Comparison of ENCODE assay signal across 16 cellular contexts in genomic region chr10:88291289-88292184, GRCh38.
"Had no signal": no experiment of that assay in that cellular context is flagged by ENCODE, and none has a peak within 500 bp of the region (broad histone marks: within the 10 kb centered on the region; RNA-seq: fewer than 3 reads in every experiment).

No MANE protein-coding gene starts in this region.

- H3K9me3 Mint-ChIP-seq: activated naive CD8-positive, alpha-beta T cell treated with anti-CD3 and anti-CD28 coated beads, Interleukin-2, amount 50 U/mL, for 24 hours; nephron progenitor cell had no signal

- H3K27ac Mint-ChIP-seq: activated CD8-positive, alpha-beta T cell treated with anti-CD3 and anti-CD28 coated beads, Interleukin-2, amount 10 ng/mL, durations not matched to agents 7 days and 5 days; activated naive CD8-positive, alpha-beta T cell treated with anti-CD3 and anti-CD28 coated beads, Interleukin-2, amount 50 U/mL, for 24 hours; nephron progenitor cell had no signal

- H3K4me3 ChIP-seq: ascending aorta, gastroesophageal sphincter, stomach, thoracic aorta had no signal

- H3K9me3 ChIP-seq: ascending aorta, gastroesophageal sphincter, stomach, thoracic aorta had no signal

- H3K79me2 ChIP-seq: parathyroid adenoma had no signal

- FAIRE-seq: colon had no signal

- H3K36me3 ChIP-seq: ascending aorta, gastroesophageal sphincter, stomach, thoracic aorta had no signal

- H3K27me3 ChIP-seq: ascending aorta, gastroesophageal sphincter, stomach had no signal

- H3K4me1 Mint-ChIP-seq: nephron progenitor cell had no signal

- H3K4me1 ChIP-seq: ascending aorta, gastroesophageal sphincter, parathyroid adenoma had no signal

- H2AFZ ChIP-seq: parathyroid adenoma had no signal

- H3K27ac ChIP-seq: ascending aorta, gastroesophageal sphincter, parathyroid adenoma, stomach, thoracic aorta, VCaP had no signal

- H3K4me3 Mint-ChIP-seq: activated CD8-positive, alpha-beta T cell treated with anti-CD3 and anti-CD28 coated beads, Interleukin-2, amount 10 ng/mL, durations not matched to agents 7 days and 5 days; activated naive CD8-positive, alpha-beta T cell treated with anti-CD3 and anti-CD28 coated beads, Interleukin-2, amount 50 U/mL, for 24 hours; nephron progenitor cell had no signal

- H3K9ac ChIP-seq: parathyroid adenoma had no signal

- H3K27me3 Mint-ChIP-seq: activated naive CD8-positive, alpha-beta T cell treated with anti-CD3 and anti-CD28 coated beads, Interleukin-2, amount 50 U/mL, for 24 hours had no signal

- DNase-seq: activated CD4-positive, alpha-beta T cell treated with anti-CD3 and anti-CD28 coated beads for 48 hours; activated CD8-positive, alpha-beta memory T cell treated with anti-CD3 and anti-CD28 coated beads, Interleukin-2, amount 50 U/mL, for 48 hours; activated CD8-positive, alpha-beta T cell treated with anti-CD3 and anti-CD28 coated beads, Interleukin-2, amount 10 ng/mL, durations not matched to agents 7 days and 5 days; activated naive CD4-positive, alpha-beta T cell treated with Interleukin-2 at 50 U/mL for 16 hours; activated naive CD8-positive, alpha-beta T cell treated with anti-CD3 and anti-CD28 coated beads, Interleukin-2, amount 50 U/mL, for 24 hours; nephron progenitor cell; stimulated activated CD4-positive, alpha-beta T cell treated with anti-CD3 and anti-CD28 coated beads, Interleukin-15, amount 100 ng/mL, for 24 hours; stimulated activated CD4-positive, alpha-beta T cell treated with anti-CD3 and anti-CD28 coated beads, Interleukin-4, amount 100 ng/mL, for 4 hours; stomach; T-helper 9 cell had no signal
